1 cellular context compared by ENCODE assay signal in the genomic region with DNA sequence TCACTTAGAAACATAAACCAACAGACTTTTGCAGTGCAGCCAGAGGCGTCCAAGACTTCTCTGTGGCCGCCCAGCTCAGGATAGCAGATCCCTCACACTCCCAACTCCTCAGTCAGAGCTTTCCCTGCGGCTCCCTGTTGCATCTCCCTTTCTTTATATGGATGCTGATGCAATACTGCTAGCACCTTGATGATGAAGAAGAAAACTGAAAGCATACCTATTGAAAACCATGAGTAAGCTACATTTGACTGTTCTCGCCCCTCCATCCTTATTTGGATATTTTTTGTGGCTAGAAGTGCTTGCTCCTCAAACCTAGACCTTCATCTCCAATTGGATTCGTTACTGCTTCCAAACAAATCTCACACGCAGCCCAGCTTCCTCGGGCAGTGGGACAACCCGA.
A peak's percentile ranks its signal among the peaks of the same experiment; 100 is the strongest.
TF ChIP-seq lines count a peak whose summit lies in the region.

No MANE protein-coding gene starts in this region.

TF ChIP-seq in GM12878, 131 proteins besides CTCF, POLR2A, EP300 and RAD21:
- no peak for TF ChIP-seq WRNIP1 (IDR thresholded peaks at IDR 0.05; ENCODE audit: borderline replicate concordance, low read depth, low read length)
- peak; percentile 61; the same call in 1 of the 2 replicates for TF ChIP-seq EED (IDR thresholded peaks at IDR 0.05; ENCODE audit: low read depth)
- TF ChIP-seq, protein P1, sequence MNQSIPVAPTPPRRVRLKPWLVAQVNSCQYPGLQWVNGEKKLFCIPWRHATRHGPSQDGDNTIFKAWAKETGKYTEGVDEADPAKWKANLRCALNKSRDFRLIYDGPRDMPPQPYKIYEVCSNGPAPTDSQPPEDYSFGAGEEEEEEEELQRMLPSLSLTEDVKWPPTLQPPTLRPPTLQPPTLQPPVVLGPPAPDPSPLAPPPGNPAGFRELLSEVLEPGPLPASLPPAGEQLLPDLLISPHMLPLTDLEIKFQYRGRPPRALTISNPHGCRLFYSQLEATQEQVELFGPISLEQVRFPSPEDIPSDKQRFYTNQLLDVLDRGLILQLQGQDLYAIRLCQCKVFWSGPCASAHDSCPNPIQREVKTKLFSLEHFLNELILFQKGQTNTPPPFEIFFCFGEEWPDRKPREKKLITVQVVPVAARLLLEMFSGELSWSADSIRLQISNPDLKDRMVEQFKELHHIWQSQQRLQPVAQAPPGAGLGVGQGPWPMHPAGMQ (IDR thresholded peaks at IDR 0.05; ENCODE audit: borderline replicate concordance), result no peak
- TF ChIP-seq ATF7 (IDR thresholded peaks at IDR 0.05; ENCODE audit: low read depth), result no peak
- TF ChIP-seq ZNF384 (IDR thresholded peaks at IDR 0.05; ENCODE audit: borderline replicate concordance, low read depth, low read length), result no peak
- TF ChIP-seq RCOR1 (conservative IDR thresholded peaks at IDR 0.05; ENCODE audit: low read depth, low read length), result no peak
- no peak for TF ChIP-seq TARDBP (IDR thresholded peaks at IDR 0.05; ENCODE audit: borderline replicate concordance)
- TF ChIP-seq FOXK2 (IDR thresholded peaks at IDR 0.05), result no peak
- TF ChIP-seq JUNB (IDR thresholded peaks at IDR 0.05), result peak; percentile 63
- TF ChIP-seq RUNX3 (IDR thresholded peaks at IDR 0.05; ENCODE audit: low read length), result peak; percentile 62
- TF ChIP-seq, protein P2, sequence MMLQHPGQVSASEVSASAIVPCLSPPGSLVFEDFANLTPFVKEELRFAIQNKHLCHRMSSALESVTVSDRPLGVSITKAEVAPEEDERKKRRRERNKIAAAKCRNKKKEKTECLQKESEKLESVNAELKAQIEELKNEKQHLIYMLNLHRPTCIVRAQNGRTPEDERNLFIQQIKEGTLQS (IDR thresholded peaks at IDR 0.05; ENCODE audit: borderline replicate concordance, extremely low read depth, low read depth, low read length), result no peak
- TF ChIP-seq SREBF2 (IDR thresholded peaks at IDR 0.05; ENCODE audit: low read length), result no peak
- TF ChIP-seq, protein P3, sequence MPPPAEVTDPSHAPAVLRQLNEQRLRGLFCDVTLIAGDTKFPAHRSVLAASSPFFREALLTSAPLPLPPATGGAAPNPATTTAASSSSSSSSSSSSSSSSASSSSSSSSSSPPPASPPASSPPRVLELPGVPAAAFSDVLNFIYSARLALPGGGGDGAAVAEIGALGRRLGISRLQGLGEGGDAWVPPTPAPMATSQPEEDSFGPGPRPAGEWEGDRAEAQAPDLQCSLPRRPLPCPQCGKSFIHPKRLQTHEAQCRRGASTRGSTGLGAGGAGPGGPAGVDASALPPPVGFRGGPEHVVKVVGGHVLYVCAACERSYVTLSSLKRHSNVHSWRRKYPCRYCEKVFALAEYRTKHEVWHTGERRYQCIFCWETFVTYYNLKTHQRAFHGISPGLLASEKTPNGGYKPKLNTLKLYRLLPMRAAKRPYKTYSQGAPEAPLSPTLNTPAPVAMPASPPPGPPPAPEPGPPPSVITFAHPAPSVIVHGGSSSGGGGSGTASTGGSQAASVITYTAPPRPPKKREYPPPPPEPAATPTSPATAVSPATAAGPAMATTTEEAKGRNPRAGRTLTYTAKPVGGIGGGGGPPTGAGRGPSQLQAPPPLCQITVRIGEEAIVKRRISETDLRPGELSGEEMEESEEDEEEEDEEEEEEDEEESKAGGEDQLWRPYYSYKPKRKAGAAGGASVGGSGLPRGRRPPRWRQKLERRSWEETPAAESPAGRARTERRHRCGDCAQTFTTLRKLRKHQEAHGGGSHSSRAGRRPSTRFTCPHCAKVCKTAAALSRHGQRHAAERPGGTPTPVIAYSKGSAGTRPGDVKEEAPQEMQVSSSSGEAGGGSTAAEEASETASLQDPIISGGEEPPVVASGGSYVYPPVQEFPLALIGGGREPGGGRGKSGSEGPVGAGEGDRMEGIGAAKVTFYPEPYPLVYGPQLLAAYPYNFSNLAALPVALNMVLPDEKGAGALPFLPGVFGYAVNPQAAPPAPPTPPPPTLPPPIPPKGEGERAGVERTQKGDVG (CRISPR knock-in tag; IDR thresholded peaks at IDR 0.05), result no peak
- no peak for TF ChIP-seq TCF3 (IDR thresholded peaks at IDR 0.05; ENCODE audit: borderline replicate concordance, insufficient read depth, low read depth, low read length)
- no peak for TF ChIP-seq LARP7 (IDR thresholded peaks at IDR 0.05)
- no peak for TF ChIP-seq ASH2L (IDR thresholded peaks at IDR 0.05; ENCODE audit: borderline replicate concordance, low read depth)
- no peak; a peak in 1 of 4 replicates for TF ChIP-seq IKZF2 (IDR thresholded peaks at IDR 0.05)
- no peak for TF ChIP-seq GABPA (IDR thresholded peaks at IDR 0.05; ENCODE audit: low read depth)
- TF ChIP-seq ZNF217 (IDR thresholded peaks at IDR 0.05), result no peak
- TF ChIP-seq, protein P4, sequence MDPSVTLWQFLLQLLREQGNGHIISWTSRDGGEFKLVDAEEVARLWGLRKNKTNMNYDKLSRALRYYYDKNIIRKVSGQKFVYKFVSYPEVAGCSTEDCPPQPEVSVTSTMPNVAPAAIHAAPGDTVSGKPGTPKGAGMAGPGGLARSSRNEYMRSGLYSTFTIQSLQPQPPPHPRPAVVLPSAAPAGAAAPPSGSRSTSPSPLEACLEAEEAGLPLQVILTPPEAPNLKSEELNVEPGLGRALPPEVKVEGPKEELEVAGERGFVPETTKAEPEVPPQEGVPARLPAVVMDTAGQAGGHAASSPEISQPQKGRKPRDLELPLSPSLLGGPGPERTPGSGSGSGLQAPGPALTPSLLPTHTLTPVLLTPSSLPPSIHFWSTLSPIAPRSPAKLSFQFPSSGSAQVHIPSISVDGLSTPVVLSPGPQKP (IDR thresholded peaks at IDR 0.05; ENCODE audit: low read depth, low read length), result no peak
- TF ChIP-seq PAX5 (IDR thresholded peaks at IDR 0.05; ENCODE audit: borderline replicate concordance, low read depth, low read length), result no peak
- TF ChIP-seq, protein P5, sequence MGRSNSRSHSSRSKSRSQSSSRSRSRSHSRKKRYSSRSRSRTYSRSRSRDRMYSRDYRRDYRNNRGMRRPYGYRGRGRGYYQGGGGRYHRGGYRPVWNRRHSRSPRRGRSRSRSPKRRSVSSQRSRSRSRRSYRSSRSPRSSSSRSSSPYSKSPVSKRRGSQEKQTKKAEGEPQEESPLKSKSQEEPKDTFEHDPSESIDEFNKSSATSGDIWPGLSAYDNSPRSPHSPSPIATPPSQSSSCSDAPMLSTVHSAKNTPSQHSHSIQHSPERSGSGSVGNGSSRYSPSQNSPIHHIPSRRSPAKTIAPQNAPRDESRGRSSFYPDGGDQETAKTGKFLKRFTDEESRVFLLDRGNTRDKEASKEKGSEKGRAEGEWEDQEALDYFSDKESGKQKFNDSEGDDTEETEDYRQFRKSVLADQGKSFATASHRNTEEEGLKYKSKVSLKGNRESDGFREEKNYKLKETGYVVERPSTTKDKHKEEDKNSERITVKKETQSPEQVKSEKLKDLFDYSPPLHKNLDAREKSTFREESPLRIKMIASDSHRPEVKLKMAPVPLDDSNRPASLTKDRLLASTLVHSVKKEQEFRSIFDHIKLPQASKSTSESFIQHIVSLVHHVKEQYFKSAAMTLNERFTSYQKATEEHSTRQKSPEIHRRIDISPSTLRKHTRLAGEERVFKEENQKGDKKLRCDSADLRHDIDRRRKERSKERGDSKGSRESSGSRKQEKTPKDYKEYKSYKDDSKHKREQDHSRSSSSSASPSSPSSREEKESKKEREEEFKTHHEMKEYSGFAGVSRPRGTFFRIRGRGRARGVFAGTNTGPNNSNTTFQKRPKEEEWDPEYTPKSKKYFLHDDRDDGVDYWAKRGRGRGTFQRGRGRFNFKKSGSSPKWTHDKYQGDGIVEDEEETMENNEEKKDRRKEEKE (IDR thresholded peaks at IDR 0.05), result no peak
- TF ChIP-seq MYC (IDR thresholded peaks at IDR 0.05; ENCODE audit: insufficient read depth, insufficient read length, insufficient replicate concordance, low read length, severe bottlenecking), result no peak
- TF ChIP-seq RAD51 (IDR thresholded peaks at IDR 0.05), result no peak
- no peak for TF ChIP-seq CBX5 (IDR thresholded peaks at IDR 0.05; ENCODE audit: low read depth)
- TF ChIP-seq PAX8 (IDR thresholded peaks at IDR 0.05), result no peak
- TF ChIP-seq RB1 (IDR thresholded peaks at IDR 0.05; ENCODE audit: borderline replicate concordance), result no peak
- TF ChIP-seq, protein P6, sequence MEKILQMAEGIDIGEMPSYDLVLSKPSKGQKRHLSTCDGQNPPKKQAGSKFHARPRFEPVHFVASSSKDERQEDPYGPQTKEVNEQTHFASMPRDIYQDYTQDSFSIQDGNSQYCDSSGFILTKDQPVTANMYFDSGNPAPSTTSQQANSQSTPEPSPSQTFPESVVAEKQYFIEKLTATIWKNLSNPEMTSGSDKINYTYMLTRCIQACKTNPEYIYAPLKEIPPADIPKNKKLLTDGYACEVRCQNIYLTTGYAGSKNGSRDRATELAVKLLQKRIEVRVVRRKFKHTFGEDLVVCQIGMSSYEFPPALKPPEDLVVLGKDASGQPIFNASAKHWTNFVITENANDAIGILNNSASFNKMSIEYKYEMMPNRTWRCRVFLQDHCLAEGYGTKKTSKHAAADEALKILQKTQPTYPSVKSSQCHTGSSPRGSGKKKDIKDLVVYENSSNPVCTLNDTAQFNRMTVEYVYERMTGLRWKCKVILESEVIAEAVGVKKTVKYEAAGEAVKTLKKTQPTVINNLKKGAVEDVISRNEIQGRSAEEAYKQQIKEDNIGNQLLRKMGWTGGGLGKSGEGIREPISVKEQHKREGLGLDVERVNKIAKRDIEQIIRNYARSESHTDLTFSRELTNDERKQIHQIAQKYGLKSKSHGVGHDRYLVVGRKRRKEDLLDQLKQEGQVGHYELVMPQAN (conservative IDR thresholded peaks at IDR 0.05), result no peak
- TF ChIP-seq, protein P7, sequence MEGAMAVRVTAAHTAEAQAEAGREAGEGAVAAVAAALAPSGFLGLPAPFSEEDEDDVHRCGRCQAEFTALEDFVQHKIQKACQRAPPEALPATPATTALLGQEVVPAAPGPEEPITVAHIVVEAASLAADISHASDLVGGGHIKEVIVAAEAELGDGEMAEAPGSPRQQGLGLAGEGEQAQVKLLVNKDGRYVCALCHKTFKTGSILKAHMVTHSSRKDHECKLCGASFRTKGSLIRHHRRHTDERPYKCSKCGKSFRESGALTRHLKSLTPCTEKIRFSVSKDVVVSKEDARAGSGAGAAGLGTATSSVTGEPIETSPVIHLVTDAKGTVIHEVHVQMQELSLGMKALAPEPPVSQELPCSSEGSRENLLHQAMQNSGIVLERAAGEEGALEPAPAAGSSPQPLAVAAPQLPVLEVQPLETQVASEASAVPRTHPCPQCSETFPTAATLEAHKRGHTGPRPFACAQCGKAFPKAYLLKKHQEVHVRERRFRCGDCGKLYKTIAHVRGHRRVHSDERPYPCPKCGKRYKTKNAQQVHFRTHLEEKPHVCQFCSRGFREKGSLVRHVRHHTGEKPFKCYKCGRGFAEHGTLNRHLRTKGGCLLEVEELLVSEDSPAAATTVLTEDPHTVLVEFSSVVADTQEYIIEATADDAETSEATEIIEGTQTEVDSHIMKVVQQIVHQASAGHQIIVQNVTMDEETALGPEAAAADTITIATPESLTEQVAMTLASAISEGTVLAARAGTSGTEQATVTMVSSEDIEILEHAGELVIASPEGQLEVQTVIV (IDR thresholded peaks at IDR 0.05; ENCODE audit: borderline replicate concordance, partially characterized antibody), result no peak
- no peak; the same call in 1 of the 2 replicates for TF ChIP-seq NFIC (IDR thresholded peaks at IDR 0.05; ENCODE audit: low read depth, low read length)
- no peak for TF ChIP-seq CHD1 (IDR thresholded peaks at IDR 0.05; ENCODE audit: low read depth, low read length)
- no peak for TF ChIP-seq NFYA (IDR thresholded peaks at IDR 0.05; ENCODE audit: borderline replicate concordance, low read depth, low read length)
- TF ChIP-seq CBX3 (IDR thresholded peaks at IDR 0.05; ENCODE audit: borderline replicate concordance, low read depth), result no peak
- no peak for TF ChIP-seq SIX5 (IDR thresholded peaks at IDR 0.05; ENCODE audit: low read depth, low read length, severe bottlenecking)
- TF ChIP-seq SRF (IDR thresholded peaks at IDR 0.05; ENCODE audit: low read depth in 2 of 2, low read length in 2 of 2), result peak in 1 of 2 experiments; percentile 36; a peak in 1 of 4 replicates
